ENCODE assay signal across 29 cellular contexts in the genomic region with DNA sequence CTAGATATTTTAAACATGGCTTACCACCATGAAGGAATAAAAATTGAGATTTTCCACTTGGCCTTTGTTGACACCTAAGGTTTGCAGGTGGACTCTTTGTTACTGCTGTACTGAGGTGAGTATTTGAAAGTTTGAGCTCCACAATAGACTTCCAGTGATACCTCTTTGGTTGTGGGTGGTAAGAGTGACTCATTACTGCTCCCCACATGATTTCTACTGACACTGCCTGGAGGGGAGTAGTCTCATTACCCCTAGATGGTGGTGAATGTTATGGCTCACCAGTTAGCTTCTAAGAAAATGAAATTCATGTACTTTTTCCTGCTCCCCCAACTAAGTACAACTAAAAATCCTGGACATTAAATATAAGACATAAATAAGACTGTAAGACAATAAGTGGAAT.
DNase-seq lines count a peak whose midpoint lies in the region; ATAC-seq and TF ChIP-seq lines count a peak whose summit lies in the region.
"Had no signal": no experiment of that assay in that cellular context is flagged by ENCODE, and none has a peak within 500 bp of the region (broad histone marks: within the 10 kb centered on the region; RNA-seq: fewer than 3 reads in every experiment).

No MANE protein-coding gene starts in this region.

- CTCF ChIA-PET in activated CD8-positive, alpha-beta T cell treated with anti-CD3 and anti-CD28 coated beads for 36 hours (lab: Charles Lee), result no interaction called here
- CTCF ChIA-PET in activated CD8-positive, alpha-beta T cell treated with anti-CD3 and anti-CD28 coated beads, Interleukin-2, amount 10 ng/mL, durations not matched to agents 7 days and 5 days (lab: Charles Lee), result no interaction called here

- intact Hi-C loops in activated CD8-positive, alpha-beta T cell treated with anti-CD3 and anti-CD28 coated beads for 36 hours (cut with micrococcal nuclease), result no loop called here
- intact Hi-C loops in heart right ventricle (cut with DNase I) (no loop called here), tibial artery (cut with DNase I; ENCODE audit: low total_unique reads) (no loop called here)

- no peak for TF ChIP-seq CTCF in activated CD8-positive, alpha-beta T cell treated with anti-CD3 and anti-CD28 coated beads for 36 hours (IDR thresholded peaks at IDR 0.05)
- TF ChIP-seq CTCF in heart right ventricle (IDR thresholded peaks at IDR 0.05) (no peak), tibial nerve (IDR thresholded peaks at IDR 0.05) (no peak), tibial artery (IDR thresholded peaks at IDR 0.05) (no peak)

- DNase-seq in activated CD8-positive, alpha-beta T cell treated with anti-CD3 and anti-CD28 coated beads for 36 hours, result peak; percentile 5
- no peak for DNase-seq in activated CD8-positive, alpha-beta T cell treated with anti-CD3 and anti-CD28 coated beads, Interleukin-2, amount 10 ng/mL, durations not matched to agents 7 days and 5 days
- DNase-seq in activated naive CD8-positive, alpha-beta T cell treated with anti-CD3 and anti-CD28 coated beads for 36 hours, result peak; percentile 3
- DNase-seq in heart right ventricle (no peak), tibial nerve (ENCODE audit: low spot score in 2 of 2) (no peak), tibial artery (no peak), NCI-H1417 treated with DMSO at 0.1 percent for 48 hours (lab: John Stamatoyannopoulos, UW) (no peak)
- DNase-seq: activated CD4-positive, alpha-beta T cell treated with anti-CD3 and anti-CD28 coated beads, Interleukin-2, amount 50 U/mL, for 4 hours; activated gamma-delta T cell; HCEC 1CT; head of caudate nucleus; left cardiac atrium; NCI-H2081; NCI-H446 treated with DMSO at 0.1 percent for 48 hours; OCI-M1; posterior cingulate gyrus; right lobe of liver; SHP77; stimulated activated CD4-positive, alpha-beta T cell treated with anti-CD3 and anti-CD28 coated beads, Interleukin-12 subunit alpha, Interleukin-12 subunit beta, amount 100 ng/mL, for 4 hours; stimulated activated CD4-positive, alpha-beta T cell treated with anti-CD3 and anti-CD28 coated beads, Interleukin-4, amount 100 ng/mL, for 24 hours; stimulated activated naive CD4-positive, alpha-beta T cell treated with Interleukin-2 at 50 U/mL for 16 hours; T-helper 9 cell; transverse colon had no signal

- peaks cover 6% of the 10 kb centered on the region for H3K4me1 Mint-ChIP-seq in activated CD8-positive, alpha-beta T cell treated with anti-CD3 and anti-CD28 coated beads for 36 hours (ENCODE audit: low read depth)
- no peaks in the 10 kb centered on the region for H3K4me1 Mint-ChIP-seq in activated CD8-positive, alpha-beta T cell treated with anti-CD3 and anti-CD28 coated beads, Interleukin-2, amount 10 ng/mL, durations not matched to agents 7 days and 5 days (ENCODE audit: low read depth)
- H3K4me1 Mint-ChIP-seq in activated naive CD8-positive, alpha-beta T cell treated with anti-CD3 and anti-CD28 coated beads for 36 hours, result peaks cover 4% of the 10 kb centered on the region
- H3K4me1 Mint-ChIP-seq: B cell, brain, neural progenitor cell had no signal

- H3K27ac ChIP-seq in heart right ventricle, result no peak overlapping the region
- H3K27ac ChIP-seq in tibial nerve, result no peak overlapping the region
- H3K27ac ChIP-seq in tibial artery, result no peak overlapping the region
- H3K27ac ChIP-seq: epithelial cell of prostate, neural progenitor cell, right lobe of liver, transverse colon had no signal

- H3K27me3 ChIP-seq in heart right ventricle (no peaks in the 10 kb centered on the region), tibial nerve (no peaks in the 10 kb centered on the region), tibial artery (no peaks in the 10 kb centered on the region)
- H3K27me3 ChIP-seq: neural progenitor cell, right lobe of liver, transverse colon had no signal

- H3K4me1 ChIP-seq in heart right ventricle (no peaks in the 10 kb centered on the region), tibial nerve (no peaks in the 10 kb centered on the region), tibial artery (no peaks in the 10 kb centered on the region)
- H3K4me1 ChIP-seq: neural progenitor cell, right lobe of liver, transverse colon had no signal

- peaks cover 0 to 2% (median 0%) of the 10 kb centered on the region in 11 donors for H3K9me3 ChIP-seq in heart right ventricle
- H3K9me3 ChIP-seq in tibial nerve, result no peaks in the 10 kb centered on the region
- H3K9me3 ChIP-seq in tibial artery, result no peaks in the 10 kb centered on the region
- H3K9me3 ChIP-seq: right lobe of liver, transverse colon had no signal

- POLR2A ChIA-PET in activated CD8-positive, alpha-beta T cell treated with anti-CD3 and anti-CD28 coated beads for 36 hours (lab: Charles Lee), result no interaction called here
- POLR2A ChIA-PET in activated CD8-positive, alpha-beta T cell treated with anti-CD3 and anti-CD28 coated beads, Interleukin-2, amount 10 ng/mL, durations not matched to agents 7 days and 5 days (lab: Charles Lee), result no interaction called here

- no peak for TF ChIP-seq POLR2A in tibial nerve (IDR thresholded peaks at IDR 0.05)

- H3K36me3 Mint-ChIP-seq in activated CD8-positive, alpha-beta T cell treated with anti-CD3 and anti-CD28 coated beads for 36 hours (ENCODE audit: low read depth), result no peaks in the 10 kb centered on the region
- H3K36me3 Mint-ChIP-seq in activated CD8-positive, alpha-beta T cell treated with anti-CD3 and anti-CD28 coated beads, Interleukin-2, amount 10 ng/mL, durations not matched to agents 7 days and 5 days (ENCODE audit: low read depth), result no peaks in the 10 kb centered on the region
- no peaks in the 10 kb centered on the region for H3K36me3 Mint-ChIP-seq in activated naive CD8-positive, alpha-beta T cell treated with anti-CD3 and anti-CD28 coated beads for 36 hours
- H3K36me3 Mint-ChIP-seq: brain, neural progenitor cell, WTC11 had no signal

- no peaks in the 10 kb centered on the region for H3K36me3 ChIP-seq in heart right ventricle
- no peaks in the 10 kb centered on the region for H3K36me3 ChIP-seq in tibial nerve
- no peaks in the 10 kb centered on the region for H3K36me3 ChIP-seq in tibial artery
- H3K36me3 ChIP-seq: neural progenitor cell, right lobe of liver, transverse colon had no signal

- H3K27me3 Mint-ChIP-seq in activated CD8-positive, alpha-beta T cell treated with anti-CD3 and anti-CD28 coated beads for 36 hours, result no peaks in the 10 kb centered on the region
- no peaks in the 10 kb centered on the region for H3K27me3 Mint-ChIP-seq in activated CD8-positive, alpha-beta T cell treated with anti-CD3 and anti-CD28 coated beads, Interleukin-2, amount 10 ng/mL, durations not matched to agents 7 days and 5 days (ENCODE audit: low read depth)
- no peaks in the 10 kb centered on the region for H3K27me3 Mint-ChIP-seq in activated naive CD8-positive, alpha-beta T cell treated with anti-CD3 and anti-CD28 coated beads for 36 hours
- H3K27me3 Mint-ChIP-seq: B cell, brain had no signal

- H3K9me3 Mint-ChIP-seq in activated CD8-positive, alpha-beta T cell treated with anti-CD3 and anti-CD28 coated beads for 36 hours, result no peaks in the 10 kb centered on the region
- H3K9me3 Mint-ChIP-seq in activated CD8-positive, alpha-beta T cell treated with anti-CD3 and anti-CD28 coated beads, Interleukin-2, amount 10 ng/mL, durations not matched to agents 7 days and 5 days (ENCODE audit: insufficient read depth), result no peaks in the 10 kb centered on the region
- H3K9me3 Mint-ChIP-seq in activated naive CD8-positive, alpha-beta T cell treated with anti-CD3 and anti-CD28 coated beads for 36 hours, result peaks cover 1% of the 10 kb centered on the region
- H3K9me3 Mint-ChIP-seq: brain, neural progenitor cell, WTC11 had no signal

- H3K27ac Mint-ChIP-seq in activated CD8-positive, alpha-beta T cell treated with anti-CD3 and anti-CD28 coated beads for 36 hours, result no peak overlapping the region
- H3K27ac Mint-ChIP-seq in activated CD8-positive, alpha-beta T cell treated with anti-CD3 and anti-CD28 coated beads, Interleukin-2, amount 10 ng/mL, durations not matched to agents 7 days and 5 days, result no peak overlapping the region
- H3K27ac Mint-ChIP-seq in activated naive CD8-positive, alpha-beta T cell treated with anti-CD3 and anti-CD28 coated beads for 36 hours, result no peak overlapping the region
- H3K27ac Mint-ChIP-seq: B cell, brain, neural progenitor cell, WTC11 had no signal

- H3K4me3 ChIP-seq in heart right ventricle (no peak overlapping the region), tibial nerve (no peak overlapping the region), tibial artery (no peak overlapping the region)
- H3K4me3 ChIP-seq: neural progenitor cell, right lobe of liver, transverse colon had no signal

- no peak for TF ChIP-seq EP300 in tibial nerve (IDR thresholded peaks at IDR 0.05)

- H3K4me3 Mint-ChIP-seq in activated CD8-positive, alpha-beta T cell treated with anti-CD3 and anti-CD28 coated beads for 36 hours, result no peak overlapping the region
- no peak overlapping the region for H3K4me3 Mint-ChIP-seq in activated CD8-positive, alpha-beta T cell treated with anti-CD3 and anti-CD28 coated beads, Interleukin-2, amount 10 ng/mL, durations not matched to agents 7 days and 5 days
- H3K4me3 Mint-ChIP-seq in activated naive CD8-positive, alpha-beta T cell treated with anti-CD3 and anti-CD28 coated beads for 36 hours, result no peak overlapping the region
- H3K4me3 Mint-ChIP-seq: B cell, brain, neural progenitor cell, WTC11 had no signal

- ATAC-seq in activated CD8-positive, alpha-beta T cell treated with anti-CD3 and anti-CD28 coated beads for 36 hours, result peak; percentile 90
- ATAC-seq in activated CD8-positive, alpha-beta T cell treated with anti-CD3 and anti-CD28 coated beads, Interleukin-2, amount 10 ng/mL, durations not matched to agents 7 days and 5 days, result no peak
- peak; percentile 63 for ATAC-seq in HG03354 (IDR thresholded peaks at IDR 0.05; ENCODE audit: poor library complexity, severe bottlenecking, unreplicated experiment)
- no peak for ATAC-seq in heart right ventricle
- ATAC-seq: left cardiac atrium, right lobe of liver, WTC11 had no signal

Comparison
In these comparisons a context has a peak if more than half of its experiments do, and no peak if none do; other contexts are left out.
1. ATAC-seq: peak in activated CD8-positive, alpha-beta T cell treated with anti-CD3 and anti-CD28 coated beads for 36 hours (single experiment) and HG03354 (single experiment); none in activated CD8-positive, alpha-beta T cell treated with anti-CD3 and anti-CD28 coated beads, Interleukin-2, amount 10 ng/mL, durations not matched to agents 7 days and 5 days (single experiment) and heart right ventricle (0 of 8).
2. DNase-seq: peak in activated CD8-positive, alpha-beta T cell treated with anti-CD3 and anti-CD28 coated beads for 36 hours (single experiment) and activated naive CD8-positive, alpha-beta T cell treated with anti-CD3 and anti-CD28 coated beads for 36 hours (single experiment); none in activated CD8-positive, alpha-beta T cell treated with anti-CD3 and anti-CD28 coated beads, Interleukin-2, amount 10 ng/mL, durations not matched to agents 7 days and 5 days (single experiment), heart right ventricle (0 of 2), tibial nerve (0 of 2), tibial artery (0 of 2) and NCI-H1417 treated with DMSO at 0.1 percent for 48 hours (single experiment).